ENCODE assay signal across 7 cellular contexts in genomic region chr18:34938102-34938501, GRCh38.
"Had no signal": no experiment of that assay in that cellular context is flagged by ENCODE, and none has a peak within 500 bp of the region (broad histone marks: within the 10 kb centered on the region; RNA-seq: fewer than 3 reads in every experiment).

No MANE protein-coding gene starts in this region.

- H3K27ac ChIP-seq: GM23248, HL-60 had no signal

- H2AFZ ChIP-seq: GM23248 had no signal

- H3K9ac ChIP-seq: GM23248 had no signal

- DNase-seq: GM23248, GOT3, H9, HCEC 1CT, IMR-90 had no signal

- FAIRE-seq: K562 had no signal

- H3K4me3 ChIP-seq: GM23248, K562 had no signal

- ATAC-seq: K562 had no signal
